Comparison of ENCODE assay signal across 10 cellular contexts in genomic region chr1:209751627-209752231, GRCh38. TPM values are rescaled to one million over a fixed set of nuclear protein-coding genes. Genes with fewer than 3 reads are reported as not detected.
DNase-seq lines count a peak whose midpoint lies in the region; ATAC-seq and TF ChIP-seq lines count a peak whose summit lies in the region.
"Had no signal": no experiment of that assay in that cellular context is flagged by ENCODE, and none has a peak within 500 bp of the region (broad histone marks: within the 10 kb centered on the region; RNA-seq: fewer than 3 reads in every experiment).

No MANE protein-coding gene starts in this region.

- no peak overlapping the region for H2AFZ ChIP-seq in neural progenitor cell (replicated peaks)

- no peaks in the 10 kb centered on the region for H3K9me3 ChIP-seq in CD8-positive, alpha-beta memory T cell (ENCODE audit: low read length)
- H3K9me3 ChIP-seq in neural progenitor cell (ENCODE audit: low read depth): no peaks in the 10 kb centered on the region

- H3K27ac Mint-ChIP-seq in CD8-positive, alpha-beta memory T cell: peak overlapping the region; percentile 61 to 98 (median 94)
- H3K27ac Mint-ChIP-seq in neural progenitor cell: no peak overlapping the region

- H3K27me3 Mint-ChIP-seq in CD8-positive, alpha-beta memory T cell: no peaks in the 10 kb centered on the region
- peaks cover 5% of the 10 kb centered on the region for H3K27me3 Mint-ChIP-seq in neural progenitor cell (ENCODE audit: insufficient read depth, low read depth)

- H3K79me2 ChIP-seq in neural progenitor cell (ENCODE audit: low read depth): no peaks in the 10 kb centered on the region

- no peak overlapping the region for H3K9ac ChIP-seq in neural progenitor cell

- H3K4me2 ChIP-seq in neural progenitor cell: no peak overlapping the region

- H3K9me3 Mint-ChIP-seq in CD8-positive, alpha-beta memory T cell: no peaks in the 10 kb centered on the region
- no peaks in the 10 kb centered on the region for H3K9me3 Mint-ChIP-seq in neural progenitor cell

- no peak for TF ChIP-seq CTCF in neural progenitor cell (IDR thresholded peaks at IDR 0.05)

- peak; percentile 46 for ATAC-seq in GM19452 (IDR thresholded peaks at IDR 0.05; ENCODE audit: unreplicated experiment)
- ATAC-seq in HG03159 (IDR thresholded peaks at IDR 0.05; ENCODE audit: unreplicated experiment): peak; percentile 45

- H3K4me3 ChIP-seq in CD8-positive, alpha-beta memory T cell (ENCODE audit: low read length): peak overlapping the region; percentile 24
- H3K4me3 ChIP-seq in neural progenitor cell: no peak overlapping the region

- H4K20me1 ChIP-seq in neural progenitor cell (ENCODE audit: low read depth): no peaks in the 10 kb centered on the region

- peaks cover 82% of the 10 kb centered on the region for H3K4me1 ChIP-seq in CD8-positive, alpha-beta memory T cell (ENCODE audit: insufficient read depth, low read length)
- no peaks in the 10 kb centered on the region for H3K4me1 ChIP-seq in neural progenitor cell

- H3K27me3 ChIP-seq in CD8-positive, alpha-beta memory T cell (ENCODE audit: insufficient read depth, low read length, poor library complexity, severe bottlenecking): no peaks in the 10 kb centered on the region
- H3K27me3 ChIP-seq in neural progenitor cell: peaks cover 15% of the 10 kb centered on the region

- H3K36me3 Mint-ChIP-seq in CD8-positive, alpha-beta memory T cell: peaks cover 0 to 9% (median 4%) of the 10 kb centered on the region in 3 donors
- H3K36me3 Mint-ChIP-seq in neural progenitor cell: no peaks in the 10 kb centered on the region

- CTCF ChIA-PET in CD8-positive, alpha-beta memory T cell (lab: Charles Lee): interaction anchor here (1.6 to 17.1 kb wide), 3 partner anchors 11 to 182 kb away, joined by 3 to 255 read pairs (median 4); partner anchors contain the start of gene TRAF3IP3

- H3K4me1 Mint-ChIP-seq in CD8-positive, alpha-beta memory T cell: peaks cover 67 to 85% (median 82%) of the 10 kb centered on the region in 3 donors
- peaks cover 3% of the 10 kb centered on the region for H3K4me1 Mint-ChIP-seq in neural progenitor cell

- H3F3A ChIP-seq in neural progenitor cell (ENCODE audit: low read depth): peaks cover 6% of the 10 kb centered on the region

- peak in 1 of 5 donors; percentile 14 for DNase-seq in CD8-positive, alpha-beta memory T cell
- DNase-seq in activated T-helper 9 cell treated with anti-CD3 and anti-CD28 coated beads, Interleukin-2, amount 50 U/mL, for 16 hours (ENCODE audit: low read depth): peak; percentile 23
- no peak for DNase-seq in NOMO-1 (lab: John Stamatoyannopoulos, UW; ENCODE audit: unreplicated experiment in 2 of 2)
- DNase-seq in NCI-H748 (lab: John Stamatoyannopoulos, UW; ENCODE audit: unreplicated experiment): no peak
- DNase-seq in NCI-H524 treated with DMSO at 0.1 percent for 48 hours (lab: John Stamatoyannopoulos, UW): no peak
- DNase-seq in neural progenitor cell (ENCODE audit: low spot score): no peak
- DNase-seq: DND-41, NCI-H1694 had no signal

- peak overlapping the region; percentile 3 for H3K27ac ChIP-seq in CD8-positive, alpha-beta memory T cell (ENCODE audit: low read depth, low read length)
- no peak overlapping the region for H3K27ac ChIP-seq in neural progenitor cell

- H3K36me3 ChIP-seq in CD8-positive, alpha-beta memory T cell (ENCODE audit: insufficient read depth, low read length): no peaks in the 10 kb centered on the region
- no peaks in the 10 kb centered on the region for H3K36me3 ChIP-seq in neural progenitor cell

- H3K4me3 Mint-ChIP-seq in CD8-positive, alpha-beta memory T cell: peak overlapping the region; percentile 25 to 86 (median 76)
- no peak overlapping the region for H3K4me3 Mint-ChIP-seq in neural progenitor cell

- POLR2A ChIA-PET in CD8-positive, alpha-beta memory T cell (lab: Charles Lee): interaction anchor here (0.5 to 2.0 kb wide), 2 partner anchors 17 to 55 kb away, joined by 8 to 12 read pairs; no protein-coding TSS in a partner anchor

RNA-seq across cellular contexts. Expression of gene TRAF3IP3, which starts 4.1 kb away (rescaled TPM):
- total RNA-seq in CD8-positive, alpha-beta memory T cell: 100 to 1,000 TPM; 193 to 209 TPM
- polyA plus RNA-seq in CD8-positive, alpha-beta memory T cell: 414 TPM
- total RNA-seq in neural progenitor cell (ENCODE audit: low replicate concordance): not detected in 2 replicates

RNA-seq across cellular contexts. Expression of gene C1orf74, which starts 32.6 kb away (rescaled TPM):
- total RNA-seq in CD8-positive, alpha-beta memory T cell: 1 to 10 TPM; 2.2 TPM
- polyA plus RNA-seq in CD8-positive, alpha-beta memory T cell: 0.35 TPM
- total RNA-seq in neural progenitor cell (ENCODE audit: low replicate concordance): 6.9 and 7.7 TPM in 2 replicates

RNA-seq across cellular contexts. Expression of gene HSD11B1, which starts 47.1 kb away (rescaled TPM):
- under 1 TPM; 0.59 to 0.80 TPM for total RNA-seq in CD8-positive, alpha-beta memory T cell
- polyA plus RNA-seq in CD8-positive, alpha-beta memory T cell: 0.30 TPM
- total RNA-seq in neural progenitor cell (ENCODE audit: low replicate concordance): not detected in 2 replicates

RNA-seq across cellular contexts. Expression of gene IRF6, which starts 54.2 kb away (rescaled TPM):
- 1 to 10 TPM; 1.2 TPM for total RNA-seq in CD8-positive, alpha-beta memory T cell
- 1.0 TPM for polyA plus RNA-seq in CD8-positive, alpha-beta memory T cell
- 0.34 and 3.3 TPM in 2 replicates for total RNA-seq in neural progenitor cell (ENCODE audit: low replicate concordance)

Comparison
In these comparisons a context has a peak if more than half of its experiments do, and no peak if none do; other contexts are left out.
1. RNA of gene TRAF3IP3, which starts 4.1 kb away (total RNA-seq): 193 to 209 TPM in CD8-positive, alpha-beta memory T cell; not detected in neural progenitor cell; every median in the first group is over 100 times any median in the second.